Comparison of ENCODE assay signal across 8 cellular contexts in genomic region chr2:43225788-43226557, GRCh38.
DNase-seq lines count a peak whose midpoint lies in the region; ATAC-seq lines count a peak whose summit lies in the region.

No MANE protein-coding gene starts in this region.

- H3K27ac ChIP-seq in epithelial cell of prostate: peak overlapping the region; percentile 98
- peak overlapping the region; percentile 99 to 100 for H3K27ac ChIP-seq in mucosa of rectum (ENCODE audit: low read depth in 2 of 2, low read length in 2 of 2)

- peaks cover 23 to 39% of the 10 kb centered on the region in 2 donors for H3K36me3 ChIP-seq in mucosa of rectum (ENCODE audit: control insufficient read depth in 2 of 2, insufficient read depth in 2 of 2, low read length in 2 of 2)

- peak overlapping the region; percentile 95 to 99 for H3K4me3 ChIP-seq in mucosa of rectum (ENCODE audit: low read length in 2 of 2)

- H3K27me3 ChIP-seq in mucosa of rectum (ENCODE audit: control insufficient read depth in 2 of 2, insufficient read depth in 2 of 2, low read length in 2 of 2): no peaks in the 10 kb centered on the region

- peak; percentile 33 for ATAC-seq in HG02763 (IDR thresholded peaks at IDR 0.05; ENCODE audit: unreplicated experiment)

- peak overlapping the region; percentile 95 to 99 for H3K9ac ChIP-seq in mucosa of rectum (ENCODE audit: low read depth in 1 of 2, low read length in 2 of 2)

- peaks cover 22 to 41% of the 10 kb centered on the region in 2 donors for H3K4me1 ChIP-seq in mucosa of rectum (ENCODE audit: control insufficient read depth in 2 of 2, insufficient read depth in 2 of 2, low read length in 2 of 2)

- H3K9me3 ChIP-seq in mucosa of rectum (ENCODE audit: control insufficient read depth in 2 of 2, low read length in 2 of 2): no peaks in the 10 kb centered on the region

- DNase-seq in NCI-H748 (lab: John Stamatoyannopoulos, UW; ENCODE audit: unreplicated experiment): peak; percentile 62
- no peak for DNase-seq in NCI-H748 treated with DMSO at 0.1 percent for 48 hours (lab: John Stamatoyannopoulos, UW)
- DNase-seq in NCI-H510A (lab: John Stamatoyannopoulos, UW): peak; percentile 32
- DNase-seq in activated CD8-positive, alpha-beta memory T cell treated with anti-CD3 and anti-CD28 coated beads, Interleukin-2, amount 50 U/mL, for 4 hours: peak; percentile 62
- DNase-seq in epithelial cell of prostate (ENCODE audit: low read depth, low spot score): no peak
- peak; percentile 52 for DNase-seq in stimulated activated CD8-positive, alpha-beta memory T cell treated with anti-CD3 and anti-CD28 coated beads, Interleukin-7, amount 100 ng/mL, for 24 hours (ENCODE audit: low read depth)

Comparison
In these comparisons a context has a peak if more than half of its experiments do, and no peak if none do; other contexts are left out.
1. DNase-seq: peak in NCI-H748 (single experiment), NCI-H510A (single experiment), activated CD8-positive, alpha-beta memory T cell treated with anti-CD3 and anti-CD28 coated beads, Interleukin-2, amount 50 U/mL, for 4 hours (single experiment) and stimulated activated CD8-positive, alpha-beta memory T cell treated with anti-CD3 and anti-CD28 coated beads, Interleukin-7, amount 100 ng/mL, for 24 hours (single experiment); none in NCI-H748 treated with DMSO at 0.1 percent for 48 hours (single experiment) and epithelial cell of prostate (single experiment).